Comparison of ENCODE assay signal across 8 cellular contexts in the genomic region with DNA sequence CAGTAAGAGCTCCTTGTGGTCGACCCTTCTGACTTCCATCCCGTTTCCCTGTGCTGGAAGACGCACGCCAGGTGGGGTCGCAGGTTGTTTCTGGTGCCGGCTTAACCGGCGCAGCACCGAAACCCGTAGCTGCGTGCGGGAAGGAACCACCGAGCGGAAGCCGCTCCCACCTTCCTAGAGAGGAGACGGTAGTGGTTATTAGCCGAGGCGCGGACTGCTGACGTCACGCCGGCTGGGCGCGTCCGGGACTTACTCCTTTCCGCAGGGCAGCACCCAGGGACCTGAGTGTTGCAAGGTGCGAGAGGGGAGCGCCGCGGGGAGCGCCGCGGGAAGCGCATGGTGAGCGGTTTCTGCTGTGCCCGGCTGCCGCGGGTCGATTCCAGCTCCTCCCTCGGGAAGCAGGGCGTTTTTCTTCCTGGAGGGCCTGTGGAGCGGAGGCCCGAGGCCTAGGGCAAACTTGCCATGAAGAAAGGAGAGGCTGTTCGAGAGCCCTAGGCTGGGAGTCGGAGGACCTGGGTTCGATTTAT. TPM values are rescaled to one million over a fixed set of nuclear protein-coding genes. Genes with fewer than 3 reads are reported as not detected.
DNase-seq lines count a peak whose midpoint lies in the region; ATAC-seq and TF ChIP-seq lines count a peak whose summit lies in the region.

Gene ZNF501 (plus strand): TSS at position 252 of the 527 bp plus-strand sequence. CDS start 4,787 bp downstream, outside the sequence.

- ATAC-seq in GM18870 (IDR thresholded peaks at IDR 0.05; ENCODE audit: unreplicated experiment), result peak; percentile 67
- ATAC-seq in HG03460 (IDR thresholded peaks at IDR 0.05; ENCODE audit: unreplicated experiment), result peak; percentile 89
- ATAC-seq in activated T-helper 17 cell treated with anti-CD3 and anti-CD28 coated beads, Interleukin-2, amount 50 U/mL, for 72 hours (replicated peaks), result peak; percentile 99
- peak; percentile 96 for ATAC-seq in naive thymus-derived CD8-positive, alpha-beta T cell

- peak within 1 kb of the TSS; percentile 98 for H3K4me3 Mint-ChIP-seq in activated T-helper 17 cell treated with anti-CD3 and anti-CD28 coated beads, Interleukin-2, amount 50 U/mL, for 72 hours
- peak within 1 kb of the TSS; percentile 85 to 98 (median 93) for H3K4me3 Mint-ChIP-seq in naive thymus-derived CD8-positive, alpha-beta T cell

- H3K27ac Mint-ChIP-seq in activated T-helper 17 cell treated with anti-CD3 and anti-CD28 coated beads, Interleukin-2, amount 50 U/mL, for 72 hours, result peak within 1 kb of the TSS; percentile 89
- H3K27ac Mint-ChIP-seq in naive thymus-derived CD8-positive, alpha-beta T cell, result peak within 1 kb of the TSS; percentile 57 to 95 (median 86)

- H3K9me3 ChIP-seq in NT2/D1 (ENCODE audit: insufficient read depth, low read length), result peaks cover 80% of the 10 kb centered on the region

- H3K4me3 ChIP-seq in NT2/D1 (ENCODE audit: insufficient read length, low read depth) (peak within 1 kb of the TSS; percentile 83), fibroblast of pulmonary artery (replicated peaks; ENCODE audit: low read depth, low read length) (peak within 1 kb of the TSS; percentile 71)

- H3K36me3 ChIP-seq in NT2/D1 (ENCODE audit: insufficient read depth, insufficient read length, low read length), result peaks cover 35% of the 10 kb centered on the region

- DNase-seq in 8988T (peak; percentile 72), NT2/D1 (ENCODE audit: low read depth, low spot score) (peak; percentile 81), fibroblast of pulmonary artery (ENCODE audit: low read depth) (peak; percentile 94)
- DNase-seq in naive thymus-derived CD8-positive, alpha-beta T cell, result peak; percentile 56 to 89 (median 77)
- peak; percentile 49 to 82 for DNase-seq in stimulated activated CD8-positive, alpha-beta memory T cell treated with anti-CD3 and anti-CD28 coated beads, Interleukin-7, amount 100 ng/mL, for 48 hours (ENCODE audit: extremely low read depth in 1 of 2, low read depth in 1 of 2)

- peaks cover 45% of the 10 kb centered on the region for H3K9me3 Mint-ChIP-seq in activated T-helper 17 cell treated with anti-CD3 and anti-CD28 coated beads, Interleukin-2, amount 50 U/mL, for 72 hours
- H3K9me3 Mint-ChIP-seq in naive thymus-derived CD8-positive, alpha-beta T cell, result peaks cover 20 to 94% (median 58%) of the 10 kb centered on the region in 9 donors

- H3K27me3 Mint-ChIP-seq in activated T-helper 17 cell treated with anti-CD3 and anti-CD28 coated beads, Interleukin-2, amount 50 U/mL, for 72 hours, result no peaks in the 10 kb centered on the region
- H3K27me3 Mint-ChIP-seq in naive thymus-derived CD8-positive, alpha-beta T cell, result no peaks in the 10 kb centered on the region

- peaks cover 46% of the 10 kb centered on the region for H3K36me3 Mint-ChIP-seq in activated T-helper 17 cell treated with anti-CD3 and anti-CD28 coated beads, Interleukin-2, amount 50 U/mL, for 72 hours (ENCODE audit: low read depth)
- H3K36me3 Mint-ChIP-seq in naive thymus-derived CD8-positive, alpha-beta T cell, result peaks cover 38 to 75% (median 70%) of the 10 kb centered on the region in 3 donors

- H3K4me1 ChIP-seq in NT2/D1 (ENCODE audit: insufficient read depth, insufficient read length), result no peaks in the 10 kb centered on the region

- POLR2A ChIA-PET in naive thymus-derived CD8-positive, alpha-beta T cell (lab: Charles Lee), result interaction anchor here (0.7 to 2.5 kb wide), 7 partner anchors 10 to 219 kb away, joined by 3 to 27 read pairs (median 3); partner anchors contain the start of genes KIAA1143, KIF15 and ZNF502

- no peaks in the 10 kb centered on the region for H3K27me3 ChIP-seq in NT2/D1 (ENCODE audit: insufficient read depth, insufficient read length)

- peak within 1 kb of the TSS; percentile 68 for H3K9ac ChIP-seq in NT2/D1 (ENCODE audit: insufficient read length, low read depth)

- H3K4me1 Mint-ChIP-seq in activated T-helper 17 cell treated with anti-CD3 and anti-CD28 coated beads, Interleukin-2, amount 50 U/mL, for 72 hours, result peaks cover 7% of the 10 kb centered on the region
- peaks cover 9 to 23% (median 15%) of the 10 kb centered on the region in 4 donors for H3K4me1 Mint-ChIP-seq in naive thymus-derived CD8-positive, alpha-beta T cell

- TF ChIP-seq CTCF in fibroblast of pulmonary artery (IDR thresholded peaks at IDR 0.05; ENCODE audit: low read length, missing control alignments), result no peak

RNA-seq across cellular contexts. Expression of gene ZNF501, which starts in this region (rescaled TPM):
- 1 to 10 TPM in 1 of 2 donors, under 1 TPM in 1; 0.73 to 1.7 TPM for total RNA-seq in activated T-helper 17 cell treated with anti-CD3 and anti-CD28 coated beads, Interleukin-2, amount 50 U/mL, for 72 hours
- 1 to 10 TPM; 3.9 to 4.5 TPM for total RNA-seq in naive thymus-derived CD8-positive, alpha-beta T cell
- 1 to 10 TPM; 1.6 to 2.3 (median 2.2) TPM for polyA plus RNA-seq in naive thymus-derived CD8-positive, alpha-beta T cell

Comparison
In these comparisons a context has a peak if more than half of its experiments do, and no peak if none do; other contexts are left out.
1. Peak in every context shown above with its lines: DNase-seq, ATAC-seq and H3K4me3 ChIP-seq.